Comparison of ENCODE assay signal across 27 cellular contexts in the genomic region with DNA sequence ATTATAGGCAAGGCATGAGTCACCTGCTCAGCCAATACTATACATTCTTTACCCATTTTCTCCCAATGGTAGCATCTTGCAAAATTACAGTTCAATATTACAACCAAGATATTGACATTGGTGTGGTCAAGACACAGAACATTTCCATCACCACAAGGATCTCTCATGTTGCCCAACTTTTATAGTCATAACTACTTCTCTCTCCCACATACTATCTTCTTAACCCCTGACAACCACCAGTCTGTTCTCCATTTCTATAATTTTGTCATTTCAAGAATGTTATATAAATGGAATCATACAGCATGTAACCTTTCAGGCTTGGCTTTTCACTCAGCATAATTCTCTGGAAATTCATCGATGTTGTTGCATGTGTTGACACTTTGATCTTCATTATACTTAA.
"Had no signal": no experiment of that assay in that cellular context is flagged by ENCODE, and none has a peak within 500 bp of the region (broad histone marks: within the 10 kb centered on the region; RNA-seq: fewer than 3 reads in every experiment).

No MANE protein-coding gene starts in this region.

- H3K27ac ChIP-seq: SJCRH30 had no signal

- H3K9me3 ChIP-seq: SJCRH30, SK-N-SH had no signal

- H3K4me3 ChIP-seq: SJCRH30 had no signal

- ATAC-seq: activated CD8-positive, alpha-beta T cell treated with anti-CD3 and anti-CD28 coated beads, Interleukin-2, amount 10 ng/mL, durations not matched to agents 7 days and 5 days; WTC11 had no signal

- H3K9me3 Mint-ChIP-seq: brain; central memory CD8-positive, alpha-beta T cell; T-helper 2 cell treated with Interferon-gamma antibody and Interleukin-4, amounts not matched to agents 5 μg/mL and 100 μg/mL, for 36 hours; WTC11 had no signal

- H3K27ac Mint-ChIP-seq: activated CD8-positive, alpha-beta T cell treated with anti-CD3 and anti-CD28 coated beads, Interleukin-2, amount 10 ng/mL, durations not matched to agents 7 days and 5 days; activated naive CD4-positive, alpha-beta T cell treated with anti-CD3 and anti-CD28 coated beads for 36 hours; activated naive CD8-positive, alpha-beta T cell; brain; T-helper 2 cell treated with Interferon-gamma antibody and Interleukin-4, amounts not matched to agents 5 μg/mL and 100 μg/mL, for 36 hours; WTC11 had no signal

- H3K36me3 Mint-ChIP-seq: WTC11 had no signal

- H3K4me3 Mint-ChIP-seq: activated CD8-positive, alpha-beta T cell treated with anti-CD3 and anti-CD28 coated beads, Interleukin-2, amount 10 ng/mL, durations not matched to agents 7 days and 5 days; activated naive CD4-positive, alpha-beta T cell treated with anti-CD3 and anti-CD28 coated beads for 36 hours; activated naive CD8-positive, alpha-beta T cell; brain; central memory CD8-positive, alpha-beta T cell; T-helper 2 cell treated with Interferon-gamma antibody and Interleukin-4, amounts not matched to agents 5 μg/mL and 100 μg/mL, for 36 hours; WTC11 had no signal

- H3K4me1 Mint-ChIP-seq: brain; central memory CD8-positive, alpha-beta T cell; WTC11 had no signal

- H3K36me3 ChIP-seq: SJCRH30 had no signal

- H3K4me1 ChIP-seq: SJCRH30 had no signal

- DNase-seq: activated CD4-positive, alpha-beta T cell treated with anti-CD3 and anti-CD28 coated beads for 48 hours; activated CD4-positive, alpha-beta T cell treated with anti-CD3 and anti-CD28 coated beads, Interleukin-2, amount 50 U/mL, for 4 hours; activated CD4-positive, CD25-positive, alpha-beta regulatory T cell treated with anti-CD3 and anti-CD28 coated beads, Interleukin-2, amount 50 U/mL, for 72 hours; activated CD8-positive, alpha-beta memory T cell treated with anti-CD3 and anti-CD28 coated beads, Interleukin-2, amount 50 U/mL, for 48 hours; activated CD8-positive, alpha-beta T cell treated with anti-CD3 and anti-CD28 coated beads, Interleukin-2, amount 10 ng/mL, durations not matched to agents 7 days and 5 days; activated gamma-delta T cell; activated naive CD4-positive, alpha-beta T cell treated with anti-CD3 and anti-CD28 coated beads for 36 hours; activated T-cell treated with anti-CD3 and anti-CD28 coated beads, Interleukin-2, amount 50 U/mL, for 1 hour; amygdala; cortex of kidney; Karpas-422; MM.1S; NCI-H1105 treated with DMSO at 0.1 percent for 48 hours; NCI-H1436 treated with DMSO at 0.1 percent for 48 hours; NCI-H187; NCI-H2081; NCI-H446; NCI-H524 treated with DMSO at 0.1 percent for 48 hours; NCI-H774; SJCRH30; SK-N-SH; SW 1271 had no signal

- H3K27me3 ChIP-seq: SJCRH30 had no signal

- H3K27me3 Mint-ChIP-seq: activated naive CD8-positive, alpha-beta T cell; central memory CD8-positive, alpha-beta T cell had no signal
